In the genomic region with DNA sequence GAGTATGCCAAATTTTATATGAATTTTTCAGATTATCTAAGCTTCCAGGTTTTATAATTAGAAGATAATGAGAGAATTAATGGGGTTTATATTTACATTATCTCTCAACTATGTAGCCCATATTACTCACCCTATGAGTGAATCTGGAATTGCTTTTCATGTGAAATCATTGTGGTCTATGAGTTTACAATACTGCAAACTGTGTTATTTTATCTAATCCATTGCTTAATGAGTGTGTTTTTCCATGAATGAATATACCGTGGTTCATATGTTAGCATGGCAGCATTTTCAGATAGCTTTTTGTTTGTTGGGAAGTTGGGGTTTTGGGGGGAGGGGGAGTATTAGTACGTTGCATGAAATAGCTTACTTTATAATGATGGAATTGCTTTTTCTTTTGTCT, we compare ENCODE assay signal across 17 cellular contexts.
"Had no signal": no experiment of that assay in that cellular context is flagged by ENCODE, and none has a peak within 500 bp of the region (broad histone marks: within the 10 kb centered on the region; RNA-seq: fewer than 3 reads in every experiment).

No MANE protein-coding gene starts in this region.

- H3K27ac ChIP-seq: ascending aorta, breast epithelium, heart right ventricle, left ventricle myocardium inferior, tibial artery had no signal

- H3K27ac Mint-ChIP-seq: activated CD4-positive, alpha-beta T cell treated with anti-CD3 and anti-CD28 coated beads, Interleukin-2, amount 10 ng/mL, durations not matched to agents 7 days and 5 days; activated T-helper 1 cell treated with anti-CD3 and anti-CD28 coated beads, Interleukin-12 subunit alpha, Interleukin-12 subunit beta, Interleukin-2, Interleukin-4 antibody, amounts not matched to agents 30 ng/mL and 10 ng/mL and 1 ng/mL, durations not matched to agents 14 hours and 24 hours and 36 hours had no signal

- H3K4me1 Mint-ChIP-seq: activated CD4-positive, alpha-beta T cell treated with anti-CD3 and anti-CD28 coated beads, Interleukin-2, amount 10 ng/mL, durations not matched to agents 7 days and 5 days had no signal

- H3K27me3 ChIP-seq: ascending aorta, breast epithelium, heart right ventricle, tibial artery had no signal

- H3K4me1 ChIP-seq: ascending aorta, breast epithelium, heart right ventricle, left ventricle myocardium inferior, tibial artery had no signal

- ATAC-seq: heart right ventricle had no signal

- H3K27me3 Mint-ChIP-seq: activated CD4-positive, alpha-beta T cell treated with anti-CD3 and anti-CD28 coated beads, Interleukin-2, amount 10 ng/mL, durations not matched to agents 7 days and 5 days had no signal

- H3K9me3 Mint-ChIP-seq: activated CD4-positive, alpha-beta T cell treated with anti-CD3 and anti-CD28 coated beads, Interleukin-2, amount 10 ng/mL, durations not matched to agents 7 days and 5 days; activated T-helper 1 cell treated with anti-CD3 and anti-CD28 coated beads, Interleukin-12 subunit alpha, Interleukin-12 subunit beta, Interleukin-2, Interleukin-4 antibody, amounts not matched to agents 30 ng/mL and 10 ng/mL and 1 ng/mL, durations not matched to agents 14 hours and 24 hours and 36 hours had no signal

- H3K9me3 ChIP-seq: ascending aorta, breast epithelium, heart right ventricle, left ventricle myocardium inferior, tibial artery had no signal

- H3K4me3 ChIP-seq: ascending aorta, breast epithelium, heart right ventricle, left ventricle myocardium inferior, tibial artery had no signal

- DNase-seq: activated CD4-positive, alpha-beta T cell treated with anti-CD3 and anti-CD28 coated beads, Interleukin-2, amount 10 ng/mL, durations not matched to agents 7 days and 5 days; activated CD8-positive, alpha-beta memory T cell treated with anti-CD3 and anti-CD28 coated beads, Interleukin-2, amount 50 U/mL, for 4 hours; activated naive CD4-positive, alpha-beta T cell; cortex of kidney; erythroblast; heart right ventricle; kidney glomerular epithelial cell; left ventricle myocardium inferior; mammary epithelial cell; occipital lobe; posterior cingulate gyrus; stimulated activated naive CD4-positive, alpha-beta T cell; T-helper 9 cell; tibial artery had no signal

- H3K4me3 Mint-ChIP-seq: activated CD4-positive, alpha-beta T cell treated with anti-CD3 and anti-CD28 coated beads, Interleukin-2, amount 10 ng/mL, durations not matched to agents 7 days and 5 days; activated T-helper 1 cell treated with anti-CD3 and anti-CD28 coated beads, Interleukin-12 subunit alpha, Interleukin-12 subunit beta, Interleukin-2, Interleukin-4 antibody, amounts not matched to agents 30 ng/mL and 10 ng/mL and 1 ng/mL, durations not matched to agents 14 hours and 24 hours and 36 hours had no signal
